ENCODE assay signal across 15 cellular contexts in the genomic region with DNA sequence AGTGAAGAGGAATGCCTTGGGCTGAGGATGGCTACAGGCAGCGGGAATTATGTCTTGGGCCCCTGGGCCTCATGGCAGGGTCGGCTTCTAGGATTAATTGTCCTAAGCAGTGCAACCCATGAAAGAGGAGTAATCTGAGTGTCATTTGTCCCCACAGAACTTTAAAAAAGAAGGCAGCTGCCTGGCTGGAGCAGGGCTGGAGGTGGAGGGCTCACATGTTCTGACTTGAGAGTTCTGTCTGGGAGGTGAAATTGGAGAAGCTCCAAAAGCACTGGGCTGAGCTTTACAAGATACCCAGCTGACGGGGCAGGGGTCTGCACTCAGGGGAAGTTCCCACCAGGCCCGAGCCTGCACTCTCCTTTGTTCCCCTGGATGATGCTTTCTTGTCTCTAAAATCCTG. TPM values are rescaled to one million over a fixed set of nuclear protein-coding genes. Genes with fewer than 3 reads are reported as not detected.
"Had no signal": no experiment of that assay in that cellular context is flagged by ENCODE, and none has a peak within 500 bp of the region (broad histone marks: within the 10 kb centered on the region; RNA-seq: fewer than 3 reads in every experiment).

No MANE protein-coding gene starts in this region.

- H3K27ac Mint-ChIP-seq: activated CD4-positive, alpha-beta T cell treated with anti-CD3 and anti-CD28 coated beads, Interleukin-2, amount 10 ng/mL, durations not matched to agents 7 days and 5 days; activated naive CD8-positive, alpha-beta T cell treated with anti-CD3 and anti-CD28 coated beads, Interleukin-2, amount 10 ng/mL, durations not matched to agents 7 days and 5 days; stimulated activated memory B cell treated with anti-CD40 and anti-IgM and Interleukin-4, amounts not matched to agents 10 μg/mL and 1 μg/mL and 100 μg/mL, for 72 hours; T-helper 2 cell treated with Interferon-gamma antibody and Interleukin-4, amounts not matched to agents 5 μg/mL and 100 μg/mL, for 36 hours had no signal

- H3K36me3 Mint-ChIP-seq: activated naive CD8-positive, alpha-beta T cell treated with anti-CD3 and anti-CD28 coated beads, Interleukin-2, amount 10 ng/mL, durations not matched to agents 7 days and 5 days; stimulated activated memory B cell treated with anti-CD40 and anti-IgM and Interleukin-4, amounts not matched to agents 10 μg/mL and 1 μg/mL and 100 μg/mL, for 72 hours had no signal

- H3K4me3 ChIP-seq: lower lobe of right lung had no signal

- H3K4me1 Mint-ChIP-seq: activated CD4-positive, alpha-beta T cell treated with anti-CD3 and anti-CD28 coated beads, Interleukin-2, amount 10 ng/mL, durations not matched to agents 7 days and 5 days; activated naive CD8-positive, alpha-beta T cell treated with anti-CD3 and anti-CD28 coated beads, Interleukin-2, amount 10 ng/mL, durations not matched to agents 7 days and 5 days; stimulated activated memory B cell treated with anti-CD40 and anti-IgM and Interleukin-4, amounts not matched to agents 10 μg/mL and 1 μg/mL and 100 μg/mL, for 72 hours had no signal

- H3K4me1 ChIP-seq: lower lobe of right lung had no signal

- ATAC-seq: lower lobe of right lung; stimulated activated memory B cell treated with anti-CD40 and anti-IgM and Interleukin-4, amounts not matched to agents 10 μg/mL and 1 μg/mL and 100 μg/mL, for 72 hours had no signal

- H3K4me3 Mint-ChIP-seq: activated CD4-positive, alpha-beta T cell treated with anti-CD3 and anti-CD28 coated beads, Interleukin-2, amount 10 ng/mL, durations not matched to agents 7 days and 5 days; activated naive CD8-positive, alpha-beta T cell treated with anti-CD3 and anti-CD28 coated beads, Interleukin-2, amount 10 ng/mL, durations not matched to agents 7 days and 5 days; stimulated activated memory B cell treated with anti-CD40 and anti-IgM and Interleukin-4, amounts not matched to agents 10 μg/mL and 1 μg/mL and 100 μg/mL, for 72 hours; T-helper 2 cell treated with Interferon-gamma antibody and Interleukin-4, amounts not matched to agents 5 μg/mL and 100 μg/mL, for 36 hours had no signal

- H3K9me3 ChIP-seq: lower lobe of right lung had no signal

- DNase-seq: activated CD4-positive, alpha-beta T cell treated with anti-CD3 and anti-CD28 coated beads, Interleukin-2, amount 10 ng/mL, durations not matched to agents 7 days and 5 days; activated CD4-positive, CD25-positive, alpha-beta regulatory T cell; activated naive CD4-positive, alpha-beta T cell; activated naive CD8-positive, alpha-beta T cell treated with anti-CD3 and anti-CD28 coated beads, Interleukin-2, amount 10 ng/mL, durations not matched to agents 7 days and 5 days; activated T-cell treated with anti-CD3 and anti-CD28 coated beads for 4 hours; brain microvascular endothelial cell; cortex of kidney; effector CD4-positive, alpha-beta T cell; head of caudate nucleus; lower lobe of right lung; retina; stimulated activated CD4-positive, alpha-beta T cell treated with anti-CD3 and anti-CD28 coated beads, Interleukin-2, amount 100 ng/mL, for 48 hours had no signal

- H3K36me3 ChIP-seq: brain microvascular endothelial cell, lower lobe of right lung had no signal

- H3K9me3 Mint-ChIP-seq: activated CD4-positive, alpha-beta T cell treated with anti-CD3 and anti-CD28 coated beads, Interleukin-2, amount 10 ng/mL, durations not matched to agents 7 days and 5 days; activated naive CD8-positive, alpha-beta T cell treated with anti-CD3 and anti-CD28 coated beads, Interleukin-2, amount 10 ng/mL, durations not matched to agents 7 days and 5 days; stimulated activated memory B cell treated with anti-CD40 and anti-IgM and Interleukin-4, amounts not matched to agents 10 μg/mL and 1 μg/mL and 100 μg/mL, for 72 hours; T-helper 2 cell treated with Interferon-gamma antibody and Interleukin-4, amounts not matched to agents 5 μg/mL and 100 μg/mL, for 36 hours had no signal

- H3K27ac ChIP-seq: brain microvascular endothelial cell, foreskin keratinocyte, lower lobe of right lung had no signal

RNA-seq across cellular contexts. Expression of a gene that starts 22.6 kb away (rescaled TPM):
- total RNA-seq: activated CD4-positive, alpha-beta T cell treated with anti-CD3 and anti-CD28 coated beads, Interleukin-2, amount 10 ng/mL, durations not matched to agents 7 days and 5 days; activated naive CD8-positive, alpha-beta T cell treated with anti-CD3 and anti-CD28 coated beads, Interleukin-2, amount 10 ng/mL, durations not matched to agents 7 days and 5 days; foreskin keratinocyte had no signal
- polyA plus RNA-seq: foreskin keratinocyte had no signal

RNA-seq across cellular contexts. Expression of a gene that starts 37.4 kb away (rescaled TPM):
- total RNA-seq: activated CD4-positive, alpha-beta T cell treated with anti-CD3 and anti-CD28 coated beads, Interleukin-2, amount 10 ng/mL, durations not matched to agents 7 days and 5 days; activated naive CD8-positive, alpha-beta T cell treated with anti-CD3 and anti-CD28 coated beads, Interleukin-2, amount 10 ng/mL, durations not matched to agents 7 days and 5 days; foreskin keratinocyte; lower lobe of right lung had no signal
- polyA plus RNA-seq: foreskin keratinocyte had no signal
